ENCODE assay signal across 22 cellular contexts in the genomic region with DNA sequence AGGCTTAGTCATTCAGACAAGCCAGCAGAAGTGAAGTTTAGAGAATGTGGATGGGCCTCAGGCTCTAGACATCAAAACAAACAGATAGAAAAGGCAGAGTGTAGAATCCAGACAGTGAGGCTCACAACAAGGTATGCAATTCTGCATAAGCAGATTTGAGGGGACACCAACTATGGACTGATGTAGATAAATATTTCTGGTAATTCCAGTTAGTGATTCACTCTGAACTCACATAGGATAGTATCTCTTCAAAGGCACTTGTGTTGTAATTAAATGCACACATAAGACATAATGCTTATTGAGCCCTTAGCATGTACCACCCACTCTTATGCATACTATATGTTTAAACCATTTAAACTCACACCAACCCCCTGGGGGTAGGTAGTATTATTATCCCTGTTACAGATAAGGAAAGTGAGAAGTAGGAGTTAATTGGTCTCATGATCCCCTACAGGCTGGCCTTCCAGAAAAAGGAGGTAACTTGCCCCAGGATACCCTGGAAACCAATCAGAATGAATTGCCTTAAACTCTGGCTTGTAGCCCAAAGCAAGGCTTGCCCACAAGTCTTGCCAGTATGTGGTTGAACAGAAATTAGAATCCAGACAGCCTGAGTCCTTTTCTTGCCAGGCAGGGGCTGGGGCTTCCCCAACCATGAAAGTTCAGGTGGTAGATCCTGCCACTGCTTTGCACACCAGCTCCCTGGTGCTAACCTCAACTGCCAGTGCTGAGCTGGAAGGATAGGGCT. TPM values are rescaled to one million over a fixed set of nuclear protein-coding genes. Genes with fewer than 3 reads are reported as not detected.
A peak's percentile ranks its signal among the peaks of the same experiment; 100 is the strongest.
DNase-seq lines count a peak whose midpoint lies in the region; ATAC-seq and TF ChIP-seq lines count a peak whose summit lies in the region.
"Had no signal": no experiment of that assay in that cellular context is flagged by ENCODE, and none has a peak within 500 bp of the region (broad histone marks: within the 10 kb centered on the region; RNA-seq: fewer than 3 reads in every experiment).

No MANE protein-coding gene starts in this region.

- no peaks in the 10 kb centered on the region for H3K4me1 Mint-ChIP-seq in activated naive CD4-positive, alpha-beta T cell treated with anti-CD3 and anti-CD28 coated beads for 36 hours (ENCODE audit: low read depth)
- H3K4me1 Mint-ChIP-seq: CD4-positive, alpha-beta memory T cell had no signal

- POLR2A ChIA-PET in RWPE1 (lab: Yijun Ruan, JAX; ENCODE audit: low non-redundant PET): no interaction called here

- TF ChIP-seq EP300 in suprapubic skin (IDR thresholded peaks at IDR 0.05): no peak

- TF ChIP-seq CTCF in RWPE1 (conservative IDR thresholded peaks at IDR 0.05; ENCODE audit: low read depth): no peak
- no peak for TF ChIP-seq CTCF in fibroblast of the aortic adventitia (IDR thresholded peaks at IDR 0.05; ENCODE audit: insufficient read depth, low read length)
- no peak for TF ChIP-seq CTCF in suprapubic skin (IDR thresholded peaks at IDR 0.05)

- H3K27me3 ChIP-seq in suprapubic skin: no peaks in the 10 kb centered on the region
- H3K27me3 ChIP-seq: ascending aorta, esophagus muscularis mucosa, ovary had no signal

- CTCF ChIA-PET in activated naive CD4-positive, alpha-beta T cell treated with anti-CD3 and anti-CD28 coated beads for 36 hours (lab: Charles Lee): interaction anchor here (2.2 kb wide), 1 partner anchor 172 kb away, joined by 5 read pairs; no protein-coding TSS in a partner anchor
- CTCF ChIA-PET in RWPE1 (lab: Yijun Ruan, JAX): interaction anchor here (0.6 to 0.8 kb wide), 2 partner anchors 14 to 172 kb away, joined by 3 to 4 read pairs; no protein-coding TSS in a partner anchor

- intact Hi-C loops in activated naive CD4-positive, alpha-beta T cell treated with anti-CD3 and anti-CD28 coated beads for 36 hours (cut with micrococcal nuclease): loop anchor here (5.0 kb wide), 1 partner anchor 934 kb away; the partner anchor contains the start of gene FST

- H3K27ac ChIP-seq in RWPE1 (no peak overlapping the region), suprapubic skin (peak overlapping the region; percentile 34)
- H3K27ac ChIP-seq: ascending aorta, esophagus muscularis mucosa, ovary, VCaP had no signal

- TF ChIP-seq POLR2A in suprapubic skin (IDR thresholded peaks at IDR 0.05): no peak

- H3K4me3 Mint-ChIP-seq in activated naive CD4-positive, alpha-beta T cell treated with anti-CD3 and anti-CD28 coated beads for 36 hours: no peak overlapping the region
- H3K4me3 Mint-ChIP-seq: activated CD8-positive, alpha-beta T cell treated with anti-CD3 and anti-CD28 coated beads, Interleukin-2, amount 10 ng/mL, durations not matched to agents 7 days and 5 days; CD4-positive, alpha-beta memory T cell; dendritic cell treated with granulocyte-macrophage colony-stimulating factor and Interleukin-4, amounts not matched to agents 40 ng/mL and 50 ng/mL, for 4 days had no signal

- peaks cover 17% of the 10 kb centered on the region for H3K4me1 ChIP-seq in suprapubic skin
- H3K4me1 ChIP-seq: ascending aorta had no signal

- no peaks in the 10 kb centered on the region for H3K36me3 Mint-ChIP-seq in activated naive CD4-positive, alpha-beta T cell treated with anti-CD3 and anti-CD28 coated beads for 36 hours (ENCODE audit: low read depth)
- H3K36me3 Mint-ChIP-seq: CD4-positive, alpha-beta memory T cell had no signal

- no peaks in the 10 kb centered on the region for H3K9me3 ChIP-seq in suprapubic skin
- H3K9me3 ChIP-seq: ascending aorta, esophagus muscularis mucosa, ovary had no signal

- peaks cover 2% of the 10 kb centered on the region for H3K27me3 Mint-ChIP-seq in activated naive CD4-positive, alpha-beta T cell treated with anti-CD3 and anti-CD28 coated beads for 36 hours (ENCODE audit: low read depth)

- peak; percentile 8 for DNase-seq in activated naive CD4-positive, alpha-beta T cell treated with anti-CD3 and anti-CD28 coated beads for 36 hours
- no peak for DNase-seq in activated naive CD4-positive, alpha-beta T cell (lab: John Stamatoyannopoulos, UW)
- DNase-seq in RWPE1 (ENCODE audit: low spot score) (peak; percentile 72), fibroblast of the aortic adventitia (ENCODE audit: low read depth) (peak; percentile 2), suprapubic skin (ENCODE audit: low spot score in 2 of 2) (no peak), amygdala (lab: John Stamatoyannopoulos, UW) (no peak)
- DNase-seq: activated CD8-positive, alpha-beta T cell treated with anti-CD3 and anti-CD28 coated beads, Interleukin-2, amount 10 ng/mL, durations not matched to agents 7 days and 5 days; CD4-positive, alpha-beta memory T cell; hippocampal formation; left cardiac atrium; NCI-H1694; NCI-H524; ovary; stimulated activated naive CD4-positive, alpha-beta T cell; SW 1271 had no signal

- no peaks in the 10 kb centered on the region for H3K36me3 ChIP-seq in suprapubic skin
- H3K36me3 ChIP-seq: ascending aorta, esophagus muscularis mucosa, ovary had no signal

- H3K4me3 ChIP-seq in fibroblast of the aortic adventitia (ENCODE audit: low read depth, low read length) (no peak overlapping the region), suprapubic skin (no peak overlapping the region)
- H3K4me3 ChIP-seq: ascending aorta, esophagus muscularis mucosa, ovary had no signal

- no peaks in the 10 kb centered on the region for H3K9me3 Mint-ChIP-seq in activated naive CD4-positive, alpha-beta T cell treated with anti-CD3 and anti-CD28 coated beads for 36 hours
- H3K9me3 Mint-ChIP-seq: CD4-positive, alpha-beta memory T cell; dendritic cell treated with granulocyte-macrophage colony-stimulating factor and Interleukin-4, amounts not matched to agents 40 ng/mL and 50 ng/mL, for 4 days had no signal

- ATAC-seq in GM18907 (IDR thresholded peaks at IDR 0.05; ENCODE audit: unreplicated experiment) (no peak), HG03045 (IDR thresholded peaks at IDR 0.05; ENCODE audit: unreplicated experiment) (no peak)
- ATAC-seq: activated CD8-positive, alpha-beta T cell treated with anti-CD3 and anti-CD28 coated beads, Interleukin-2, amount 10 ng/mL, durations not matched to agents 7 days and 5 days; left cardiac atrium; Panc1 had no signal

- no peak overlapping the region for H3K27ac Mint-ChIP-seq in activated naive CD4-positive, alpha-beta T cell treated with anti-CD3 and anti-CD28 coated beads for 36 hours
- H3K27ac Mint-ChIP-seq: activated CD8-positive, alpha-beta T cell treated with anti-CD3 and anti-CD28 coated beads, Interleukin-2, amount 10 ng/mL, durations not matched to agents 7 days and 5 days; CD4-positive, alpha-beta memory T cell; dendritic cell treated with granulocyte-macrophage colony-stimulating factor and Interleukin-4, amounts not matched to agents 40 ng/mL and 50 ng/mL, for 4 days had no signal

RNA-seq across cellular contexts. Expression of gene HSPB3, which starts 39.4 kb away (rescaled TPM):
- total RNA-seq in activated naive CD4-positive, alpha-beta T cell treated with anti-CD3 and anti-CD28 coated beads for 36 hours: not detected
- total RNA-seq in fibroblast of the aortic adventitia (ENCODE audit: low replicate concordance) (0.63 TPM in 1 of 2 replicates, not detected in the other), suprapubic skin (1 to 10 TPM in 2 of 4 donors, not detected in 2; 1.1 to 2.0 TPM)
- total RNA-seq: activated CD8-positive, alpha-beta T cell treated with anti-CD3 and anti-CD28 coated beads, Interleukin-2, amount 10 ng/mL, durations not matched to agents 7 days and 5 days; ascending aorta; CD4-positive, alpha-beta memory T cell had no signal

Comparison
In these comparisons a context has a peak if more than half of its experiments do, and no peak if none do; other contexts are left out.
1. DNase-seq: peak in activated naive CD4-positive, alpha-beta T cell treated with anti-CD3 and anti-CD28 coated beads for 36 hours (single experiment), RWPE1 (single experiment) and fibroblast of the aortic adventitia (single experiment); none in activated naive CD4-positive, alpha-beta T cell (0 of 4), suprapubic skin (0 of 2) and amygdala (0 of 56).